In the genomic region with DNA sequence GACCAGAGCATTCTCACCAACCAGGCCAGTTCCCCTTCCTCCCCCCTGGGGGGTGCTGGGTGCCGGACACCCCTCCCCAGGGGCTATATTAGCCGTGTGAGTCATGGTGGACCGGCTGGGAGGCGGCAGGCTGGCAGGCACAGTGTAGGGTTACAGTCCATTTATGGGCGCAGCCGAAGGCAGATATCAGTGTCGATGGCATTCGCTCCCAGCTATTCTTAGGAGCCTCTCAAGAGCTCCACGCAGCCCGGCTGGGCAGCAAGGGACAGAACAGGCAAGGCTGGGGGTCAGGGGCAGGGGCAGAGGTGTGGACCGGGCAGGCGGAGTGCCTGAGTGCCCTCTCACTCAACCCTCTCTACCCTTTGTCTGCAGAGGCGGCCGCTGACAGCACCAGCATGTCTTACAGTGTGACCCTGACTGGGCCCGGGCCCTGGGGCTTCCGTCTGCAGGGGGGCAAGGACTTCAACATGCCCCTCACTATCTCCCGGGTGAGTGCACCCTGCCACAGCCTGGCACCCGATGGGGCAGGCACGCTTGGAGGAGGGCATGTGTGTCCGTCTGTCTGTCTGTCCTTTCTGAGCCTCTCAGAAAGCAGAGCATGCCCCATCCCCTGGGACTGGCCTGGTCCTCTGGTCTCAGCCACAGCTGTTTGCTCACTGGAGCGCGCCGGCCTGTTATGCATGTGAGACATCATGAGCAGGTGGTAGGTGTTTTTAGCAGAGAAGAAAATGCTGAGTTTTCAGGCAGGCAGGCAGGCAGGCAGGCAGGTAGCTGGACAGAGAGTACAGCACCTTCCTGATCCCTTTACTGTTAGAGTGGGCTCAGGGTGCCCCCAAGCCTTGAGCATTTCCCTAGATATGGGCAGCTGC, we compare ENCODE assay signal across 8 cellular contexts. TPM values are rescaled to one million over a fixed set of nuclear protein-coding genes. Genes with fewer than 3 reads are reported as not detected.
DNase-seq lines count a peak whose midpoint lies in the region; ATAC-seq, FAIRE-seq and TF ChIP-seq lines count a peak whose summit lies in the region.

LDB3 (plus strand) TSS at position 215 of the 869 bp plus-strand sequence; CDS start at position 396, 181 bp downstream.

- FAIRE-seq in GM12891 (lab: Jason Lieb, UNC), result peak; percentile 72

- peaks cover 63% of the 10 kb centered on the region for H3K4me1 ChIP-seq in SJCRH30

- no peaks in the 10 kb centered on the region for H3K9me3 ChIP-seq in SJCRH30 (replicated peaks)

- H3K27me3 ChIP-seq in SJCRH30 (no peaks in the 10 kb centered on the region), layer of hippocampus (ENCODE audit: control insufficient read depth, insufficient read depth, low read length) (peaks cover 2% of the 10 kb centered on the region)

- no peak for TF ChIP-seq POLR2A in GM12891 (IDR thresholded peaks at IDR 0.05; ENCODE audit: low read depth, low read length)

- H3K4me3 ChIP-seq in SJCRH30, result peak within 1 kb of the TSS; percentile 55

- ATAC-seq in HG03097 (IDR thresholded peaks at IDR 0.05; ENCODE audit: low FRiP score, unreplicated experiment), result peak; percentile 40
- no peak for ATAC-seq in GM21717 (IDR thresholded peaks at IDR 0.05; ENCODE audit: unreplicated experiment)
- no peak for ATAC-seq in GM19455 (IDR thresholded peaks at IDR 0.05; ENCODE audit: unreplicated experiment)

- DNase-seq in GM12891 (ENCODE audit: insufficient read length, low spot score), result peak; percentile 58
- peak; percentile 87 to 88 for DNase-seq in SJCRH30
- no peak for DNase-seq in LoVo (ENCODE audit: low spot score)
- no peak for DNase-seq in NCI-H2227 treated with DMSO at 0.1 percent for 48 hours (lab: John Stamatoyannopoulos, UW)

- peak within 1 kb of the TSS; percentile 88 for H3K27ac ChIP-seq in SJCRH30
- H3K27ac ChIP-seq in layer of hippocampus (ENCODE audit: low read depth, low read length), result peak within 1 kb of the TSS; percentile 98

- H3K36me3 ChIP-seq in SJCRH30, result no peaks in the 10 kb centered on the region

TF ChIP-seq in GM12891, 5 proteins besides CTCF, POLR2A, EP300 and RAD21:
- TF ChIP-seq PAX5 (IDR thresholded peaks at IDR 0.05; ENCODE audit: insufficient read depth, low read length, severe bottlenecking), result peak; percentile 32
- TF ChIP-seq POU2F2 (IDR thresholded peaks at IDR 0.05; ENCODE audit: low read depth, low read length), result peak; percentile 82; the same call in 1 of the 2 replicates
- no peak for TF ChIP-seq SPI1 (IDR thresholded peaks at IDR 0.05; ENCODE audit: low read depth, low read length)
- no peak for TF ChIP-seq TAF1 (IDR thresholded peaks at IDR 0.05; ENCODE audit: low read depth, low read length)
- TF ChIP-seq POLR2AphosphoS5 (IDR thresholded peaks at IDR 0.05; ENCODE audit: low read depth, low read length), result no peak

RNA-seq across cellular contexts. Expression of gene LDB3, which starts in this region (rescaled TPM):
- polyA plus RNA-seq in GM12891 (2012; ENCODE audit: low read depth, missing spikeins), result 0.12 TPM
- total RNA-seq in SJCRH30 (2014; rRNA removed; shearing (Covaris generic)), result 0.53 and 0.59 TPM in 2 replicates

Comparison
In these comparisons a context has a peak if more than half of its experiments do, and no peak if none do; other contexts are left out.
1. Peak in DNase-seq, H3K4me3 ChIP-seq and H3K27ac ChIP-seq in SJCRH30; RNA of the gene not detected or under 1 TPM.